ENCODE assay signal across 8 cellular contexts in genomic region chr2:131527131-131528001, GRCh38. TPM values are rescaled to one million over a fixed set of nuclear protein-coding genes. Genes with fewer than 3 reads are reported as not detected.
DNase-seq lines count a peak whose midpoint lies in the region; ATAC-seq and TF ChIP-seq lines count a peak whose summit lies in the region.
"Not testable (repeated sequence)": the region's sequence is repeated elsewhere in the genome, so short reads cannot be mapped to it uniquely, and the experiment has no call there.

Gene CCDC74A (plus strand): TSS chr2:131527888. CDS start chr2:131527971, 83 bp downstream.

- H3K27me3 ChIP-seq in foreskin keratinocyte, result not testable (repeated sequence)

- peaks cover 29% of the 10 kb centered on the region for H3K4me1 Mint-ChIP-seq in stimulated activated naive CD8-positive, alpha-beta T cell treated with anti-CD3 and anti-CD28 coated beads, Interleukin-15, amount 100 ng/mL, for 72 hours

- peak within 1 kb of the TSS; percentile 74 to 96 for H3K27ac Mint-ChIP-seq in stimulated activated naive CD8-positive, alpha-beta T cell treated with anti-CD3 and anti-CD28 coated beads, Interleukin-15, amount 100 ng/mL, for 72 hours

- not testable (repeated sequence) for H3K27me3 Mint-ChIP-seq in stimulated activated naive CD8-positive, alpha-beta T cell treated with anti-CD3 and anti-CD28 coated beads, Interleukin-15, amount 100 ng/mL, for 72 hours

- not testable (repeated sequence) for TF ChIP-seq CTCF in foreskin keratinocyte (conservative IDR thresholded peaks at IDR 0.05); omental fat pad (IDR thresholded peaks at IDR 0.05)

- H3K4me3 ChIP-seq in GM08714 (ENCODE audit: low read length), result peak within 1 kb of the TSS; percentile 51; the same call in 1 of the 2 replicates

- not testable (repeated sequence) for H3K9me3 Mint-ChIP-seq in stimulated activated naive CD8-positive, alpha-beta T cell treated with anti-CD3 and anti-CD28 coated beads, Interleukin-15, amount 100 ng/mL, for 72 hours

- peak within 1 kb of the TSS; percentile 88 to 95 for H3K4me3 Mint-ChIP-seq in stimulated activated naive CD8-positive, alpha-beta T cell treated with anti-CD3 and anti-CD28 coated beads, Interleukin-15, amount 100 ng/mL, for 72 hours

- not testable (repeated sequence) for H3K27ac ChIP-seq in foreskin keratinocyte

- DNase-seq in MV-4-11 (lab: John Stamatoyannopoulos, UW) (peak; percentile 77), SK-N-DZ (ENCODE audit: low spot score) (peak; percentile 68), activated gamma-delta T cell (lab: John Stamatoyannopoulos, UW) (peak; percentile 72), foreskin keratinocyte (peak in 1 of 2 donors; percentile 17)
- DNase-seq in omental fat pad (ENCODE audit: low spot score), result not testable (repeated sequence)
- peak; percentile 77 to 78 for DNase-seq in stimulated activated naive CD8-positive, alpha-beta T cell treated with anti-CD3 and anti-CD28 coated beads, Interleukin-15, amount 100 ng/mL, for 72 hours

- H3K4me1 ChIP-seq in foreskin keratinocyte, result not testable (repeated sequence)

- ATAC-seq in HG02623 (IDR thresholded peaks at IDR 0.05; ENCODE audit: unreplicated experiment) (peak; percentile 89), foreskin keratinocyte (peak; percentile 88), omental fat pad (ENCODE audit: low FRiP score) (peak; percentile 42)
- peak; percentile 81 for ATAC-seq in stimulated activated naive CD8-positive, alpha-beta T cell treated with anti-CD3 and anti-CD28 coated beads, Interleukin-15, amount 100 ng/mL, for 72 hours

RNA-seq across cellular contexts. Expression of gene CCDC74A, which starts in this region (rescaled TPM):
- polyA plus RNA-seq in SK-N-DZ (2014; cell fraction: cytosol; rRNA removed), result 39.8 and 58.3 TPM in 2 replicates
- polyA plus RNA-seq in SK-N-DZ (2014; cell fraction: nucleus; rRNA removed), result 365 and 467 TPM in 2 replicates
- total RNA-seq in foreskin keratinocyte (11.7 and 13.3 TPM in 2 replicates), omental fat pad (1 to 10 TPM; 1.7 to 7.4 (median 2.8) TPM)
- polyA plus RNA-seq in foreskin keratinocyte, result 11.6 and 14.1 TPM in 2 replicates
